Comparison of ENCODE assay signal across 1 cellular context in the genomic region with DNA sequence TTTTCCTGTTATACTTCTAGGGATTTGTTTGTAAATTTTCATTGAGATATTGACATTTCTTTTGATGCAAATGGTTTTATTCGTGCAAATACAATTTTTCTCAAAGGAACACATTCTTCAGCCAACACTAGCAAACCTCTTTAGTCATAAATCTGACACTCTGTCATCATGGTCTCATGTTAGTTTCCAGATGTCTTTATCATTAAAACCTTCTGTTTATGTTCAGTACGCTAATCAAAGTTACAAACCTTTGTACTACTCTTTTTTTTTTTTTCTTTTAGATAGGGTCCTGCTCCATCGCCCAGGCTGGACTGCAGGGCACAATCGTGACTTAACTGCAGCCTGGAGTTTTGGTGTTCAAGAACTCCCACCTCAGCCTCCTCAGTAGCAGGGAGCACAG.
TF ChIP-seq lines count a peak whose summit lies in the region.

No MANE protein-coding gene starts in this region.

TF ChIP-seq in K562, 482 proteins besides CTCF, POLR2A, EP300 and RAD21 (continued from another document):
- TF ChIP-seq HDAC3 (IDR thresholded peaks at IDR 0.05; ENCODE audit: borderline replicate concordance, partially characterized antibody) (peak; percentile 54), TEAD4 (IDR thresholded peaks at IDR 0.05; ENCODE audit: low read length) (peak; percentile 86), TEAD4 (CRISPR knock-in tag; IDR thresholded peaks at IDR 0.05; ENCODE audit: borderline replicate concordance) (no peak), DPF2 (IDR thresholded peaks at IDR 0.05) (peak; percentile 74), PHF20 (IDR thresholded peaks at IDR 0.05; ENCODE audit: partially characterized antibody) (no peak), PML (IDR thresholded peaks at IDR 0.05; ENCODE audit: low read length) (peak; percentile 57; the same call in 1 of the 2 replicates), SMARCE1 (IDR thresholded peaks at IDR 0.05) (peak; percentile 56; the same call in 1 of the 2 replicates), MTA2 (IDR thresholded peaks at IDR 0.05; ENCODE audit: low read depth) (peak; percentile 76), KDM1A (IDR thresholded peaks at IDR 0.05) (peak; percentile 80 to 84), KDM2B (CRISPR knock-in tag; IDR thresholded peaks at IDR 0.05) (no peak), MYBL2 (IDR thresholded peaks at IDR 0.05; ENCODE audit: low read depth) (no peak), MYBL2 (CRISPR knock-in tag; IDR thresholded peaks at IDR 0.05; ENCODE audit: borderline replicate concordance) (no peak), ERF (CRISPR knock-in tag; IDR thresholded peaks at IDR 0.05) (no peak), MYC (IDR thresholded peaks at IDR 0.05; ENCODE audit: low read depth, low read length) (no peak), MYC (CRISPR knock-in tag; IDR thresholded peaks at IDR 0.05; ENCODE audit: borderline replicate concordance, low read depth) (no peak), TAL1 (IDR thresholded peaks at IDR 0.05) (peak; percentile 84), SMARCA4 (IDR thresholded peaks at IDR 0.05) (peak; percentile 85), SMAD4 (CRISPR knock-in tag; conservative IDR thresholded peaks at IDR 0.05) (peak; percentile 61), CXXC5 (CRISPR knock-in tag; IDR thresholded peaks at IDR 0.05) (peak; percentile 59; the same call in 1 of the 2 replicates), EWSR1 (IDR thresholded peaks at IDR 0.05; ENCODE audit: borderline replicate concordance, low read depth, partially characterized antibody) (no peak), ARNT (IDR thresholded peaks at IDR 0.05) (0 out of 4 replicates have a peak, but pooled peaks of 1 of the 2 experiments have one; percentile 28), RCOR1 (IDR thresholded peaks at IDR 0.05; ENCODE audit: borderline replicate concordance in 1 of 2, low read depth in 2 of 2, low read length in 2 of 2) (peak in 1 of 2 experiments; percentile 80; a peak in 2 of 4 replicates), PRMT5 (CRISPR knock-in tag; IDR thresholded peaks at IDR 0.05) (no peak), FOXM1 (IDR thresholded peaks at IDR 0.05; ENCODE audit: low read depth) (peak; percentile 37; the same call in 1 of the 2 replicates), FOXM1 (CRISPR knock-in tag; IDR thresholded peaks at IDR 0.05; ENCODE audit: low read depth) (no peak), ZNF384 (IDR thresholded peaks at IDR 0.05; ENCODE audit: low read depth, low read length) (peak; percentile 83), MEIS2 (IDR thresholded peaks at IDR 0.05; ENCODE audit: partially characterized antibody) (peak; percentile 98), NFYB (IDR thresholded peaks at IDR 0.05; ENCODE audit: extremely low read depth, insufficient read length) (no peak), RBFOX2 (IDR thresholded peaks at IDR 0.05; ENCODE audit: low read depth, low read length) (no peak), LCOR (CRISPR knock-in tag; IDR thresholded peaks at IDR 0.05) (no peak), SMAD2 (IDR thresholded peaks at IDR 0.05; ENCODE audit: low read depth, low read length) (no peak), CBFA2T2 (conservative IDR thresholded peaks at IDR 0.05) (peak; percentile 81), LEF1 (IDR thresholded peaks at IDR 0.05) (0 out of 2 replicates have a peak, but pooled peaks have one; percentile 27), SRF (CRISPR knock-in tag; IDR thresholded peaks at IDR 0.05) (no peak)
- TF ChIP-seq, protein P1, sequence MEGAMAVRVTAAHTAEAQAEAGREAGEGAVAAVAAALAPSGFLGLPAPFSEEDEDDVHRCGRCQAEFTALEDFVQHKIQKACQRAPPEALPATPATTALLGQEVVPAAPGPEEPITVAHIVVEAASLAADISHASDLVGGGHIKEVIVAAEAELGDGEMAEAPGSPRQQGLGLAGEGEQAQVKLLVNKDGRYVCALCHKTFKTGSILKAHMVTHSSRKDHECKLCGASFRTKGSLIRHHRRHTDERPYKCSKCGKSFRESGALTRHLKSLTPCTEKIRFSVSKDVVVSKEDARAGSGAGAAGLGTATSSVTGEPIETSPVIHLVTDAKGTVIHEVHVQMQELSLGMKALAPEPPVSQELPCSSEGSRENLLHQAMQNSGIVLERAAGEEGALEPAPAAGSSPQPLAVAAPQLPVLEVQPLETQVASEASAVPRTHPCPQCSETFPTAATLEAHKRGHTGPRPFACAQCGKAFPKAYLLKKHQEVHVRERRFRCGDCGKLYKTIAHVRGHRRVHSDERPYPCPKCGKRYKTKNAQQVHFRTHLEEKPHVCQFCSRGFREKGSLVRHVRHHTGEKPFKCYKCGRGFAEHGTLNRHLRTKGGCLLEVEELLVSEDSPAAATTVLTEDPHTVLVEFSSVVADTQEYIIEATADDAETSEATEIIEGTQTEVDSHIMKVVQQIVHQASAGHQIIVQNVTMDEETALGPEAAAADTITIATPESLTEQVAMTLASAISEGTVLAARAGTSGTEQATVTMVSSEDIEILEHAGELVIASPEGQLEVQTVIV (CRISPR knock-in tag; IDR thresholded peaks at IDR 0.05; ENCODE audit: borderline replicate concordance) = no peak
- TF ChIP-seq, protein P2, sequence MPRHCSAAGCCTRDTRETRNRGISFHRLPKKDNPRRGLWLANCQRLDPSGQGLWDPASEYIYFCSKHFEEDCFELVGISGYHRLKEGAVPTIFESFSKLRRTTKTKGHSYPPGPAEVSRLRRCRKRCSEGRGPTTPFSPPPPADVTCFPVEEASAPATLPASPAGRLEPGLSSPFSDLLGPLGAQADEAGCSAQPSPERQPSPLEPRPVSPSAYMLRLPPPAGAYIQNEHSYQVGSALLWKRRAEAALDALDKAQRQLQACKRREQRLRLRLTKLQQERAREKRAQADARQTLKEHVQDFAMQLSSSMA (CRISPR knock-in tag; IDR thresholded peaks at IDR 0.05) = no peak
- TF ChIP-seq, protein P3, sequence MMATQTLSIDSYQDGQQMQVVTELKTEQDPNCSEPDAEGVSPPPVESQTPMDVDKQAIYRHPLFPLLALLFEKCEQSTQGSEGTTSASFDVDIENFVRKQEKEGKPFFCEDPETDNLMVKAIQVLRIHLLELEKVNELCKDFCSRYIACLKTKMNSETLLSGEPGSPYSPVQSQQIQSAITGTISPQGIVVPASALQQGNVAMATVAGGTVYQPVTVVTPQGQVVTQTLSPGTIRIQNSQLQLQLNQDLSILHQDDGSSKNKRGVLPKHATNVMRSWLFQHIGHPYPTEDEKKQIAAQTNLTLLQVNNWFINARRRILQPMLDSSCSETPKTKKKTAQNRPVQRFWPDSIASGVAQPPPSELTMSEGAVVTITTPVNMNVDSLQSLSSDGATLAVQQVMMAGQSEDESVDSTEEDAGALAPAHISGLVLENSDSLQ (IDR thresholded peaks at IDR 0.05) = peak; percentile 87
